ENCODE assay signal across 21 cellular contexts in genomic region chr6:148814082-148814790, GRCh38.
DNase-seq lines count a peak whose midpoint lies in the region; TF ChIP-seq lines count a peak whose summit lies in the region.
"Had no signal": no experiment of that assay in that cellular context is flagged by ENCODE, and none has a peak within 500 bp of the region (broad histone marks: within the 10 kb centered on the region; RNA-seq: fewer than 3 reads in every experiment).

No MANE protein-coding gene starts in this region.

- H3K36me3 Mint-ChIP-seq in Calu3 (ENCODE audit: insufficient read depth, unreplicated experiment) = no peaks in the 10 kb centered on the region
- H3K36me3 Mint-ChIP-seq: CD4-positive, CD25-positive, alpha-beta regulatory T cell had no signal

- no peak overlapping the region for H3K27ac Mint-ChIP-seq in Calu3 (ENCODE audit: unreplicated experiment)
- H3K27ac Mint-ChIP-seq: CD4-positive, CD25-positive, alpha-beta regulatory T cell had no signal

- H3K4me3 ChIP-seq in fibroblast of mammary gland (ENCODE audit: control insufficient read depth, low read depth, low read length) = no peak overlapping the region

- DNase-seq in AG20443 (ENCODE audit: low spot score) (peak; percentile 22), LHCN-M2 (ENCODE audit: low read depth) (peak; percentile 32), fibroblast of mammary gland (ENCODE audit: low read depth) (peak; percentile 52), myocyte (ENCODE audit: low read depth) (peak; percentile 41), Calu3 (no peak), GM03348 (ENCODE audit: low spot score) (no peak), NCI-H2196 (lab: John Stamatoyannopoulos, UW; ENCODE audit: unreplicated experiment) (no peak), COLO829 (ENCODE audit: low spot score) (no peak)
- DNase-seq: CD4-positive, CD25-positive, alpha-beta regulatory T cell; COR-L47; DMS 273 treated with DMSO at 0.1 percent for 48 hours; DMS79 treated with DMSO at 0.1 percent for 48 hours; H7; IMR-90; NCI-H1105; NCI-H146; NCI-H2029; NCI-H226; NCI-H510A treated with DMSO at 0.1 percent for 48 hours; NCI-H748 treated with DMSO at 0.1 percent for 48 hours; SIG-M5 had no signal

- no peaks in the 10 kb centered on the region for H3K27me3 Mint-ChIP-seq in Calu3 (ENCODE audit: unreplicated experiment)

- H3K9me3 Mint-ChIP-seq in Calu3 (ENCODE audit: low read depth, unreplicated experiment) = no peaks in the 10 kb centered on the region

- no peaks in the 10 kb centered on the region for H3K4me1 Mint-ChIP-seq in Calu3 (ENCODE audit: low read depth, unreplicated experiment)

- no peak for TF ChIP-seq CTCF in fibroblast of mammary gland (conservative IDR thresholded peaks at IDR 0.05; ENCODE audit: control insufficient read depth, insufficient read depth, low read depth, low read length)
- no peak for TF ChIP-seq CTCF in Calu3 (IDR thresholded peaks at IDR 0.05; ENCODE audit: unreplicated experiment)

- intact Hi-C loops in Calu3 (cut with micrococcal nuclease; ENCODE audit: unreplicated experiment) = no loop called here

- CTCF ChIA-PET in Calu3 (lab: Charles Lee) = no interaction called here

- no TSS peak for BruUV-seq in Calu3 (replicated peaks; lab: Mats Ljungman, UMichigan)

- H3K4me3 Mint-ChIP-seq in Calu3 (ENCODE audit: low read depth, unreplicated experiment) = no peak overlapping the region
- H3K4me3 Mint-ChIP-seq: CD4-positive, CD25-positive, alpha-beta regulatory T cell had no signal

Comparison
In these comparisons a context has a peak if more than half of its experiments do, and no peak if none do; other contexts are left out.
1. DNase-seq: peak in AG20443 (single experiment), LHCN-M2 (single experiment), fibroblast of mammary gland (single experiment) and myocyte (single experiment); none in Calu3 (single experiment), GM03348 (single experiment), NCI-H2196 (single experiment) and COLO829 (single experiment).